Comparison of ENCODE assay signal across 8 cellular contexts in genomic region chr4:156970501-156971167, GRCh38. TPM values are rescaled to one million over a fixed set of nuclear protein-coding genes. Genes with fewer than 3 reads are reported as not detected.
DNase-seq lines count a peak whose midpoint lies in the region; FAIRE-seq and TF ChIP-seq lines count a peak whose summit lies in the region.

No MANE protein-coding gene starts in this region.

- peak; percentile 73 for TF ChIP-seq CTCF in bronchial epithelial cell (IDR thresholded peaks at IDR 0.05; ENCODE audit: insufficient read depth, low read length, severe bottlenecking)

- peaks cover 8% of the 10 kb centered on the region for H3K9me3 Mint-ChIP-seq in activated T-cell treated with anti-CD3 and anti-CD28 coated beads, Interleukin-2, amount 50 U/mL, for 24 hours

- peak overlapping the region; percentile 90 for H3K27ac ChIP-seq in rectal smooth muscle tissue (ENCODE audit: low read depth, low read length)
- H3K27ac ChIP-seq in Karpas-422 (ENCODE audit: low read length), result no peak overlapping the region

- H3K4me1 ChIP-seq in rectal smooth muscle tissue (ENCODE audit: control insufficient read depth, insufficient read depth, low read length) (peaks cover 8% of the 10 kb centered on the region), Karpas-422 (ENCODE audit: low read length) (no peaks in the 10 kb centered on the region)

- peak overlapping the region; percentile 52 for H3K9ac ChIP-seq in rectal smooth muscle tissue (ENCODE audit: low read length)
- no peak overlapping the region for H3K9ac ChIP-seq in Karpas-422 (ENCODE audit: low read length)

- H4K20me1 ChIP-seq in Karpas-422 (ENCODE audit: insufficient read depth, low read depth, low read length), result no peaks in the 10 kb centered on the region

- peak overlapping the region; percentile 32 for H3K4me3 Mint-ChIP-seq in activated T-cell treated with anti-CD3 and anti-CD28 coated beads, Interleukin-2, amount 50 U/mL, for 24 hours

- FAIRE-seq in bronchial epithelial cell (lab: Jason Lieb, UNC), result peak; percentile 84

- no peak for DNase-seq in activated T-cell treated with anti-CD3 and anti-CD28 coated beads, Interleukin-2, amount 50 U/mL, for 24 hours
- DNase-seq in activated T-cell treated with anti-CD3 and anti-CD28 coated beads for 4 hours, result no peak
- DNase-seq in NCI-H526 (lab: John Stamatoyannopoulos, UW), result peak; percentile 5 to 56
- peak; percentile 54 for DNase-seq in bronchial epithelial cell (ENCODE audit: low read depth)
- no peak for DNase-seq in Karpas-422
- no peak for DNase-seq in activated CD4-positive, CD25-positive, alpha-beta regulatory T cell treated with anti-CD3 and anti-CD28 coated beads, Interleukin-2, amount 50 U/mL, for 72 hours

- no peaks in the 10 kb centered on the region for H3K36me3 ChIP-seq in bronchial epithelial cell (ENCODE audit: control insufficient read depth, insufficient read depth, low read length)
- H3K36me3 ChIP-seq in rectal smooth muscle tissue (ENCODE audit: control insufficient read depth, insufficient read depth, low read length), result no peaks in the 10 kb centered on the region
- no peaks in the 10 kb centered on the region for H3K36me3 ChIP-seq in Karpas-422 (ENCODE audit: insufficient read depth, low read length)

- no peaks in the 10 kb centered on the region for H3K36me3 Mint-ChIP-seq in activated T-cell treated with anti-CD3 and anti-CD28 coated beads, Interleukin-2, amount 50 U/mL, for 24 hours (ENCODE audit: low read depth)

- H3K9me3 ChIP-seq in iPS-18c (ENCODE audit: control insufficient read depth, insufficient read depth, low read length) (no peaks in the 10 kb centered on the region), Karpas-422 (ENCODE audit: low read length) (no peaks in the 10 kb centered on the region)

- no peak overlapping the region for H3K27ac Mint-ChIP-seq in activated T-cell treated with anti-CD3 and anti-CD28 coated beads, Interleukin-2, amount 50 U/mL, for 24 hours

- no peak overlapping the region for H3K4me2 ChIP-seq in Karpas-422 (ENCODE audit: low read depth, low read length, poor library complexity, severe bottlenecking)

- H2AFZ ChIP-seq in Karpas-422 (ENCODE audit: low read length), result no peak overlapping the region

- H3K4me1 Mint-ChIP-seq in activated T-cell treated with anti-CD3 and anti-CD28 coated beads, Interleukin-2, amount 50 U/mL, for 24 hours (ENCODE audit: low read depth), result peaks cover 9% of the 10 kb centered on the region

- no peaks in the 10 kb centered on the region for H3K79me2 ChIP-seq in Karpas-422 (ENCODE audit: low read length)

- H3K4me3 ChIP-seq in bronchial epithelial cell (ENCODE audit: low read depth, low read length), result peak overlapping the region; percentile 77
- H3K4me3 ChIP-seq in iPS-18c (ENCODE audit: insufficient read depth, low read depth, low read length), result peak overlapping the region; percentile 37
- peak overlapping the region; percentile 78 for H3K4me3 ChIP-seq in rectal smooth muscle tissue (ENCODE audit: low read length)
- no peak overlapping the region for H3K4me3 ChIP-seq in Karpas-422 (ENCODE audit: low read length)

- 0 out of 2 replicates have a peak, but pooled peaks cover 5% of the 10 kb centered on the region for H3K9me2 ChIP-seq in Karpas-422 (replicated peaks; ENCODE audit: insufficient read depth, low read length)

- H3K27me3 ChIP-seq in bronchial epithelial cell (ENCODE audit: control insufficient read depth, insufficient read depth, low read length), result no peaks in the 10 kb centered on the region
- H3K27me3 ChIP-seq in rectal smooth muscle tissue (ENCODE audit: control insufficient read depth, insufficient read depth, low read length), result no peaks in the 10 kb centered on the region
- no peaks in the 10 kb centered on the region for H3K27me3 ChIP-seq in Karpas-422 (ENCODE audit: low read length)

- H3K27me3 Mint-ChIP-seq in activated T-cell treated with anti-CD3 and anti-CD28 coated beads, Interleukin-2, amount 50 U/mL, for 24 hours, result peaks cover 67% of the 10 kb centered on the region

RNA-seq across cellular contexts. Expression of gene PDGFC, which starts 1.0 kb away (rescaled TPM):
- total RNA-seq in bronchial epithelial cell, result 38.7 and 52.2 TPM in 2 replicates
- total RNA-seq in Karpas-422 (2014; rRNA removed; shearing (Covaris generic); ENCODE audit: low replicate concordance), result not detected in 2 replicates

Comparison
In these comparisons a context has a peak if more than half of its experiments do, and no peak if none do; other contexts are left out.
1. DNase-seq: peak in NCI-H526 (2 of 2) and bronchial epithelial cell (single experiment); none in activated T-cell treated with anti-CD3 and anti-CD28 coated beads, Interleukin-2, amount 50 U/mL, for 24 hours (single experiment), activated T-cell treated with anti-CD3 and anti-CD28 coated beads for 4 hours (single experiment), Karpas-422 (single experiment) and activated CD4-positive, CD25-positive, alpha-beta regulatory T cell treated with anti-CD3 and anti-CD28 coated beads, Interleukin-2, amount 50 U/mL, for 72 hours (single experiment).
2. RNA of gene PDGFC, which starts 1.0 kb away (total RNA-seq): 38.7 to 52.2 TPM in bronchial epithelial cell; not detected in Karpas-422; every median in the first group is over 10 times any median in the second.